In the genomic region with DNA sequence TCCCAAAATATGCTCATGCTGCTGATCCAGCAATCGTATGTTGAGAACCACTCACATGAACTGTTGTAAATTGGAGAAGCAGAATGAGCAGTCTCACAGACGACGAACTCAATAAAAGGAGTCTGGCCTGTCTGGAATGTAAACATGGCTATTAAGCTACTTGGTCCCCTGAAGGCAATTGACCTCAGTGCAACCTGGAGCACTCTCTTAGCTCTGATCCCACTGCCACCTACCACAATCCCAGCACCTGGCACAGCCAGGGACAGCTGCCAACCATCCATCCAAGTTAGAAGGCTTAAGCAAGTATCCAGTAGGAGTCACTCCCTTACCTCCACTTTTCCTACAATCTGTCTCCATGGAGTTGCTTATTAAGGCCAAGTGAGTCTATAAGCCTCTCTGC, we compare ENCODE assay signal across 1 cellular context.
TF ChIP-seq lines count a peak whose summit lies in the region.

No MANE protein-coding gene starts in this region.

TF ChIP-seq in SK-N-SH treated with all-trans-retinoic acid at 6 μM for 48 hours, 23 proteins besides CTCF, POLR2A, EP300 and RAD21 (continued from another document):
- no peak for TF ChIP-seq TSHZ2 (CRISPR knock-in tag; IDR thresholded peaks at IDR 0.05)
